ENCODE assay signal across 39 cellular contexts in genomic region chr12:67917811-67918210, GRCh38.
"Had no signal": no experiment of that assay in that cellular context is flagged by ENCODE, and none has a peak within 500 bp of the region (broad histone marks: within the 10 kb centered on the region; RNA-seq: fewer than 3 reads in every experiment).

No MANE protein-coding gene starts in this region.

- H3K9me3 Mint-ChIP-seq: activated CD4-positive, alpha-beta memory T cell treated with anti-CD3 and anti-CD28 coated beads, Interleukin-2, amount 10 ng/mL, durations not matched to agents 7 days and 5 days; activated CD4-positive, alpha-beta T cell treated with anti-CD3 and anti-CD28 coated beads, Interleukin-2, amount 10 ng/mL, durations not matched to agents 7 days and 5 days; activated naive CD4-positive, alpha-beta T cell treated with anti-CD3 and anti-CD28 coated beads, Interleukin-2, amount 10 ng/mL, durations not matched to agents 7 days and 5 days; activated naive CD4-positive, alpha-beta T cell treated with anti-CD3 and anti-CD28 coated beads, Interleukin-2, amount 50 U/mL, for 24 hours; activated naive CD8-positive, alpha-beta T cell treated with anti-CD3 and anti-CD28 coated beads, Interleukin-2, amount 10 ng/mL, durations not matched to agents 7 days and 5 days; activated naive CD8-positive, alpha-beta T cell treated with anti-CD3 and anti-CD28 coated beads, Interleukin-2, amount 50 U/mL, for 24 hours; activated T-cell treated with anti-CD3 and anti-CD28 coated beads, Interleukin-2, amount 50 U/mL, for 24 hours; activated T-helper 2 cell treated with anti-CD3 and anti-CD28 coated beads, Interferon-gamma antibody, Interleukin-2, Interleukin-4, amounts not matched to agents 10 μg/mL and 5 μg/mL and 100 μg/mL, durations not matched to agents 14 hours and 24 hours and 36 hours; central memory CD8-positive, alpha-beta T cell; T-helper 1 cell treated with Interleukin-12 subunit alpha and Interleukin-12 subunit beta and Interleukin-4 antibody, amounts not matched to agents 30 μg/mL and 1 μg/mL, for 36 hours; T-helper 2 cell treated with Interferon-gamma antibody and Interleukin-4, amounts not matched to agents 5 μg/mL and 100 μg/mL, for 36 hours had no signal

- H3K27ac Mint-ChIP-seq: activated CD4-positive, alpha-beta memory T cell treated with anti-CD3 and anti-CD28 coated beads, Interleukin-2, amount 10 ng/mL, durations not matched to agents 7 days and 5 days; activated CD4-positive, alpha-beta T cell treated with anti-CD3 and anti-CD28 coated beads for 36 hours; activated CD4-positive, alpha-beta T cell treated with anti-CD3 and anti-CD28 coated beads, Interleukin-2, amount 10 ng/mL, durations not matched to agents 7 days and 5 days; activated CD8-positive, alpha-beta memory T cell treated with anti-CD3 and anti-CD28 coated beads, Interleukin-2, amount 10 ng/mL, durations not matched to agents 7 days and 5 days; activated CD8-positive, alpha-beta T cell treated with anti-CD3 and anti-CD28 coated beads, Interleukin-2, amount 10 ng/mL, durations not matched to agents 7 days and 5 days; activated naive CD4-positive, alpha-beta T cell treated with anti-CD3 and anti-CD28 coated beads, Interleukin-2, amount 10 ng/mL, durations not matched to agents 7 days and 5 days; activated naive CD8-positive, alpha-beta T cell; activated naive CD8-positive, alpha-beta T cell treated with anti-CD3 and anti-CD28 coated beads, Interleukin-2, amount 10 ng/mL, durations not matched to agents 7 days and 5 days; activated naive CD8-positive, alpha-beta T cell treated with anti-CD3 and anti-CD28 coated beads, Interleukin-2, amount 50 U/mL, for 24 hours; activated T-cell treated with anti-CD3 and anti-CD28 coated beads, Interleukin-2, amount 50 U/mL, for 24 hours; activated T-helper 2 cell treated with anti-CD3 and anti-CD28 coated beads, Interferon-gamma antibody, Interleukin-2, Interleukin-4, amounts not matched to agents 10 μg/mL and 5 μg/mL and 100 μg/mL, durations not matched to agents 14 hours and 24 hours and 36 hours; brain; T-helper 1 cell treated with Interleukin-12 subunit alpha and Interleukin-12 subunit beta and Interleukin-4 antibody, amounts not matched to agents 30 μg/mL and 1 μg/mL, for 36 hours; T-helper 2 cell treated with Interferon-gamma antibody and Interleukin-4, amounts not matched to agents 5 μg/mL and 100 μg/mL, for 36 hours had no signal

- H3K27me3 Mint-ChIP-seq: activated CD4-positive, alpha-beta T cell treated with anti-CD3 and anti-CD28 coated beads for 36 hours; activated naive CD4-positive, alpha-beta T cell treated with anti-CD3 and anti-CD28 coated beads, Interleukin-2, amount 50 U/mL, for 24 hours; activated naive CD8-positive, alpha-beta T cell; activated naive CD8-positive, alpha-beta T cell treated with anti-CD3 and anti-CD28 coated beads, Interleukin-2, amount 50 U/mL, for 24 hours; activated T-cell treated with anti-CD3 and anti-CD28 coated beads, Interleukin-2, amount 50 U/mL, for 24 hours; brain had no signal

- H3K4me1 Mint-ChIP-seq: activated CD4-positive, alpha-beta memory T cell treated with anti-CD3 and anti-CD28 coated beads, Interleukin-2, amount 10 ng/mL, durations not matched to agents 7 days and 5 days; activated CD4-positive, alpha-beta T cell treated with anti-CD3 and anti-CD28 coated beads, Interleukin-2, amount 10 ng/mL, durations not matched to agents 7 days and 5 days; activated CD8-positive, alpha-beta memory T cell treated with anti-CD3 and anti-CD28 coated beads, Interleukin-2, amount 10 ng/mL, durations not matched to agents 7 days and 5 days; activated naive CD4-positive, alpha-beta T cell treated with anti-CD3 and anti-CD28 coated beads, Interleukin-2, amount 10 ng/mL, durations not matched to agents 7 days and 5 days; activated naive CD8-positive, alpha-beta T cell treated with anti-CD3 and anti-CD28 coated beads, Interleukin-2, amount 10 ng/mL, durations not matched to agents 7 days and 5 days; central memory CD8-positive, alpha-beta T cell had no signal

- DNase-seq: activated CD4-positive, alpha-beta memory T cell treated with anti-CD3 and anti-CD28 coated beads, Interleukin-2, amount 10 ng/mL, durations not matched to agents 7 days and 5 days; activated CD4-positive, alpha-beta T cell treated with anti-CD3 and anti-CD28 coated beads for 1 hour; activated CD4-positive, alpha-beta T cell treated with anti-CD3 and anti-CD28 coated beads for 36 hours; activated CD4-positive, alpha-beta T cell treated with anti-CD3 and anti-CD28 coated beads for 48 hours; activated CD4-positive, alpha-beta T cell treated with anti-CD3 and anti-CD28 coated beads, Interleukin-2, amount 10 ng/mL, durations not matched to agents 7 days and 5 days; activated CD4-positive, alpha-beta T cell treated with anti-CD3 and anti-CD28 coated beads, Interleukin-2, amount 50 U/mL, for 48 hours; activated CD4-positive, CD25-positive, alpha-beta regulatory T cell; activated CD8-positive, alpha-beta memory T cell treated with anti-CD3 and anti-CD28 coated beads for 24 hours; activated CD8-positive, alpha-beta memory T cell treated with anti-CD3 and anti-CD28 coated beads, Interleukin-2, amount 10 ng/mL, durations not matched to agents 7 days and 5 days; activated CD8-positive, alpha-beta memory T cell treated with anti-CD3 and anti-CD28 coated beads, Interleukin-2, amount 50 U/mL, for 48 hours; activated CD8-positive, alpha-beta T cell treated with anti-CD3 and anti-CD28 coated beads, Interleukin-2, amount 10 ng/mL, durations not matched to agents 7 days and 5 days; activated effector memory CD4-positive, alpha-beta T cell treated with Interleukin-2 at 50 U/mL for 16 hours; activated gamma-delta T cell; activated naive CD4-positive, alpha-beta T cell treated with anti-CD3 and anti-CD28 coated beads, Interleukin-2, amount 10 ng/mL, durations not matched to agents 7 days and 5 days; activated naive CD4-positive, alpha-beta T cell treated with Interleukin-2 at 50 U/mL for 16 hours; activated naive CD8-positive, alpha-beta T cell treated with anti-CD3 and anti-CD28 coated beads, Interleukin-2, amount 10 ng/mL, durations not matched to agents 7 days and 5 days; activated naive CD8-positive, alpha-beta T cell treated with anti-CD3 and anti-CD28 coated beads, Interleukin-2, amount 50 U/mL, for 24 hours; activated T-cell treated with anti-CD3 and anti-CD28 coated beads, Interleukin-2, amount 50 U/mL, for 24 hours; activated T-cell treated with anti-CD3 and anti-CD28 coated beads, Interleukin-2, amount 50 U/mL, for 48 hours; amygdala; anterior cingulate cortex; caudate nucleus; cerebellar nuclear complex; T-helper 1 cell; T-helper 2 cell; T-helper 9 cell had no signal

- ATAC-seq: activated CD4-positive, alpha-beta T cell treated with anti-CD3 and anti-CD28 coated beads for 36 hours; activated CD4-positive, CD25-positive, alpha-beta regulatory T cell treated with anti-CD3 and anti-CD28 coated beads, Interleukin-2, amount 50 U/mL, for 24 hours; activated CD8-positive, alpha-beta memory T cell treated with anti-CD3 and anti-CD28 coated beads, Interleukin-2, amount 10 ng/mL, durations not matched to agents 7 days and 5 days; activated CD8-positive, alpha-beta T cell treated with anti-CD3 and anti-CD28 coated beads, Interleukin-2, amount 10 ng/mL, durations not matched to agents 7 days and 5 days; activated naive CD8-positive, alpha-beta T cell treated with anti-CD3 and anti-CD28 coated beads, Interleukin-2, amount 50 U/mL, for 24 hours had no signal

- H3K9me3 ChIP-seq: ascending aorta had no signal

- H3K27ac ChIP-seq: ascending aorta, cardiac muscle cell, VCaP had no signal

- H3K27me3 ChIP-seq: ascending aorta, cardiac muscle cell had no signal

- H3K4me1 ChIP-seq: ascending aorta had no signal

- H3K4me3 ChIP-seq: ascending aorta, cardiac muscle cell had no signal

- H3K36me3 ChIP-seq: ascending aorta, cardiac muscle cell had no signal

- H3K4me3 Mint-ChIP-seq: activated CD4-positive, alpha-beta memory T cell treated with anti-CD3 and anti-CD28 coated beads, Interleukin-2, amount 10 ng/mL, durations not matched to agents 7 days and 5 days; activated CD4-positive, alpha-beta T cell treated with anti-CD3 and anti-CD28 coated beads for 36 hours; activated CD4-positive, alpha-beta T cell treated with anti-CD3 and anti-CD28 coated beads, Interleukin-2, amount 10 ng/mL, durations not matched to agents 7 days and 5 days; activated CD8-positive, alpha-beta memory T cell treated with anti-CD3 and anti-CD28 coated beads, Interleukin-2, amount 10 ng/mL, durations not matched to agents 7 days and 5 days; activated CD8-positive, alpha-beta T cell treated with anti-CD3 and anti-CD28 coated beads, Interleukin-2, amount 10 ng/mL, durations not matched to agents 7 days and 5 days; activated naive CD4-positive, alpha-beta T cell treated with anti-CD3 and anti-CD28 coated beads, Interleukin-2, amount 10 ng/mL, durations not matched to agents 7 days and 5 days; activated naive CD4-positive, alpha-beta T cell treated with anti-CD3 and anti-CD28 coated beads, Interleukin-2, amount 50 U/mL, for 24 hours; activated naive CD8-positive, alpha-beta T cell; activated naive CD8-positive, alpha-beta T cell treated with anti-CD3 and anti-CD28 coated beads, Interleukin-2, amount 10 ng/mL, durations not matched to agents 7 days and 5 days; activated naive CD8-positive, alpha-beta T cell treated with anti-CD3 and anti-CD28 coated beads, Interleukin-2, amount 50 U/mL, for 24 hours; activated T-cell treated with anti-CD3 and anti-CD28 coated beads, Interleukin-2, amount 50 U/mL, for 24 hours; brain; central memory CD8-positive, alpha-beta T cell; T-helper 1 cell treated with Interleukin-12 subunit alpha and Interleukin-12 subunit beta and Interleukin-4 antibody, amounts not matched to agents 30 μg/mL and 1 μg/mL, for 36 hours; T-helper 2 cell treated with Interferon-gamma antibody and Interleukin-4, amounts not matched to agents 5 μg/mL and 100 μg/mL, for 36 hours had no signal

- FAIRE-seq: bronchial epithelial cell, TTC549 had no signal

- H3K36me3 Mint-ChIP-seq: activated CD8-positive, alpha-beta memory T cell treated with anti-CD3 and anti-CD28 coated beads, Interleukin-2, amount 10 ng/mL, durations not matched to agents 7 days and 5 days; activated naive CD4-positive, alpha-beta T cell treated with anti-CD3 and anti-CD28 coated beads, Interleukin-2, amount 10 ng/mL, durations not matched to agents 7 days and 5 days; activated naive CD4-positive, alpha-beta T cell treated with anti-CD3 and anti-CD28 coated beads, Interleukin-2, amount 50 U/mL, for 24 hours; activated naive CD8-positive, alpha-beta T cell; activated naive CD8-positive, alpha-beta T cell treated with anti-CD3 and anti-CD28 coated beads, Interleukin-2, amount 10 ng/mL, durations not matched to agents 7 days and 5 days; brain had no signal
